21 cellular contexts compared by ENCODE assay signal in genomic region chr4:13983189-13983790, GRCh38.
DNase-seq lines count a peak whose midpoint lies in the region; ATAC-seq and FAIRE-seq lines count a peak whose summit lies in the region.
"Had no signal": no experiment of that assay in that cellular context is flagged by ENCODE, and none has a peak within 500 bp of the region (broad histone marks: within the 10 kb centered on the region; RNA-seq: fewer than 3 reads in every experiment).

No MANE protein-coding gene starts in this region.

- no peak overlapping the region for H3K4me2 ChIP-seq in mesenchymal stem cell (ENCODE audit: low read length, poor library complexity, severe bottlenecking)

- no peak for FAIRE-seq in small intestine (lab: Jason Lieb, UNC)
- FAIRE-seq: G401.6, GM12892, H1, K562 had no signal

- no peaks in the 10 kb centered on the region for H3K79me1 ChIP-seq in mesenchymal stem cell (replicated peaks; ENCODE audit: low read length, poor library complexity, severe bottlenecking)

- H3K18ac ChIP-seq in mesenchymal stem cell (ENCODE audit: low read depth in 1 of 2, low read length in 2 of 2), result no peak overlapping the region

- H4K91ac ChIP-seq in mesenchymal stem cell (ENCODE audit: low read length), result no peak overlapping the region

- DNase-seq in HT-29 (ENCODE audit: low spot score) (peak; percentile 51), SK-MEL-5 (ENCODE audit: low read depth, low spot score) (peak; percentile 89), mesenchymal stem cell (no peak), small intestine (peak; percentile 44)
- DNase-seq: Caco-2; CD4-positive, CD25-positive, alpha-beta regulatory T cell; NCI-H1105; NCI-H2029 treated with DMSO at 0.1 percent for 48 hours; NCI-H226; NCI-H510A treated with DMSO at 0.1 percent for 48 hours; NCI-H748 treated with DMSO at 0.1 percent for 48 hours; Peyer's patch had no signal

- no peaks in the 10 kb centered on the region for H3K9me3 ChIP-seq in mesenchymal stem cell (ENCODE audit: control insufficient read depth, low read length)
- H3K9me3 ChIP-seq in small intestine (ENCODE audit: control insufficient read depth, low read depth), result no peaks in the 10 kb centered on the region
- H3K9me3 ChIP-seq: Caco-2, Peyer's patch, SJSA1 had no signal

- H2BK5ac ChIP-seq in mesenchymal stem cell (ENCODE audit: low read depth, low read length, poor library complexity, severe bottlenecking), result no peak overlapping the region

- H3K27me3 ChIP-seq in mesenchymal stem cell (ENCODE audit: control insufficient read depth in 1 of 2, insufficient read depth in 1 of 2, low read length in 2 of 2), result no peaks in the 10 kb centered on the region
- no peaks in the 10 kb centered on the region for H3K27me3 ChIP-seq in small intestine (ENCODE audit: control insufficient read depth in 2 of 2, insufficient read depth in 2 of 2, low read length in 2 of 2)
- H3K27me3 ChIP-seq: Peyer's patch, SJSA1 had no signal

- no peak overlapping the region for H2BK15ac ChIP-seq in mesenchymal stem cell (ENCODE audit: low read depth, poor library complexity, severe bottlenecking)

- in situ Hi-C loops in SK-MEL-5 (cut with HindIII; ENCODE audit: low pct_unique_long_range_greater_than_20kb, low sequenced_read_pairs), result no loop called here

- H3K36me3 ChIP-seq in mesenchymal stem cell (ENCODE audit: control insufficient read depth in 1 of 2, insufficient read depth in 2 of 2, low read depth in 1 of 2, low read length in 2 of 2) (no peaks in the 10 kb centered on the region), small intestine (ENCODE audit: control insufficient read depth in 2 of 2, insufficient read depth in 2 of 2, low read length in 2 of 2) (no peaks in the 10 kb centered on the region)
- H3K36me3 ChIP-seq: Peyer's patch, SJSA1 had no signal

- H3K4me1 ChIP-seq in mesenchymal stem cell (ENCODE audit: control insufficient read depth, insufficient read depth, low read depth, low read length) (peaks cover 7% of the 10 kb centered on the region), small intestine (ENCODE audit: control insufficient read depth in 2 of 2, insufficient read depth in 1 of 2, low read depth in 1 of 2, low read length in 1 of 2) (peaks cover 3 to 5% of the 10 kb centered on the region in 2 donors)
- H3K4me1 ChIP-seq: Peyer's patch, SJSA1 had no signal

- no peak overlapping the region for H3K9ac ChIP-seq in mesenchymal stem cell (ENCODE audit: low read length)

- ATAC-seq in HG03280 (IDR thresholded peaks at IDR 0.05; ENCODE audit: unreplicated experiment) (no peak), HG02938 (IDR thresholded peaks at IDR 0.05; ENCODE audit: unreplicated experiment) (no peak), HG02981 (IDR thresholded peaks at IDR 0.05; ENCODE audit: unreplicated experiment) (no peak)
- ATAC-seq: K562, Right ventricle myocardium inferior had no signal

- H2AK5ac ChIP-seq in mesenchymal stem cell (ENCODE audit: low read length, severe bottlenecking), result peak overlapping the region; percentile 41

- no peak overlapping the region for H4K8ac ChIP-seq in mesenchymal stem cell (ENCODE audit: low read length)

- WGBS in mesenchymal stem cell, result 88% methylated on average over 3 of the region's 3 CpGs
- 71 to 79% (median 75%) methylated on average over 3 of the region's 3 CpGs for WGBS in small intestine, 3 donors

- no peak overlapping the region for H3K4ac ChIP-seq in mesenchymal stem cell (ENCODE audit: low read depth in 1 of 2, low read length in 2 of 2)

- no peak overlapping the region for H3K14ac ChIP-seq in mesenchymal stem cell (ENCODE audit: low read length in 2 of 2)

- H2BK12ac ChIP-seq in mesenchymal stem cell (ENCODE audit: low read length in 2 of 2), result no peak overlapping the region

- no peak overlapping the region for H2BK120ac ChIP-seq in mesenchymal stem cell (ENCODE audit: low read depth, low read length)

- H3K27ac ChIP-seq in mesenchymal stem cell (ENCODE audit: low read length, poor library complexity, severe bottlenecking) (no peak overlapping the region), small intestine (ENCODE audit: low read depth in 1 of 2, low read length in 1 of 2) (no peak overlapping the region)
- H3K27ac ChIP-seq: Peyer's patch, SJSA1 had no signal

- no peak overlapping the region for H3K23ac ChIP-seq in mesenchymal stem cell (ENCODE audit: low read length in 2 of 2)

- no peak overlapping the region for H2AFZ ChIP-seq in mesenchymal stem cell (ENCODE audit: low read depth, low read length)

- H3K4me3 ChIP-seq in mesenchymal stem cell (ENCODE audit: insufficient read depth in 1 of 2, low read depth in 1 of 2, low read length in 2 of 2) (no peak overlapping the region), small intestine (ENCODE audit: low read depth in 1 of 2, low read length in 2 of 2) (no peak overlapping the region)
- H3K4me3 ChIP-seq: K562, Peyer's patch, SJSA1 had no signal
